Comparison of ENCODE assay signal across 8 cellular contexts in genomic region chr19:35756373-35757230, GRCh38. TPM values are rescaled to one million over a fixed set of nuclear protein-coding genes. Genes with fewer than 3 reads are reported as not detected.
DNase-seq lines count a peak whose midpoint lies in the region; ATAC-seq and TF ChIP-seq lines count a peak whose summit lies in the region.

Gene HSPB6 (minus strand): TSS chr19:35757029. CDS start chr19:35757008, 21 bp downstream.

- H3K27ac Mint-ChIP-seq in T-helper 17 cell: peak within 1 kb of the TSS; percentile 93

- DNase-seq in T-helper 17 cell (no peak), fibroblast of the aortic adventitia (ENCODE audit: low read depth) (peak; percentile 49), omental fat pad (ENCODE audit: low spot score) (no peak), HEK293T (ENCODE audit: extremely low spot score) (no peak), NCI-H345 treated with DMSO at 0.1 percent for 48 hours (lab: John Stamatoyannopoulos, UW; ENCODE audit: unreplicated experiment) (no peak), GM19240 (ENCODE audit: insufficient read length, low spot score) (no peak), DMS153 (lab: John Stamatoyannopoulos, UW) (no peak)

- H3K4me1 ChIP-seq in ES-I3 (ENCODE audit: insufficient read depth, low read length): peaks cover 3% of the 10 kb centered on the region; the same call in 1 of the 2 replicates

- CTCF ChIA-PET in HEK293T (lab: Yijun Ruan, JAX): interaction anchor here (1.0 kb wide), 1 partner anchor 16 kb away, joined by 3 read pairs; no protein-coding TSS in a partner anchor

- no peaks in the 10 kb centered on the region for H3K27me3 Mint-ChIP-seq in T-helper 17 cell

- no peaks in the 10 kb centered on the region for H3K36me3 ChIP-seq in ES-I3 (ENCODE audit: insufficient read depth, low read length)

- no peaks in the 10 kb centered on the region for H3K9me3 ChIP-seq in ES-I3 (ENCODE audit: control insufficient read depth, insufficient read depth, low read length)
- H3K9me3 ChIP-seq in T-helper 17 cell (ENCODE audit: control insufficient read depth, low read length, poor library complexity, severe bottlenecking): no peaks in the 10 kb centered on the region

- POLR2A ChIA-PET in HEK293T (lab: Yijun Ruan, JAX): interaction anchor here (1.3 to 2.5 kb wide), 5 partner anchors 9 to 54 kb away, joined by 3 to 33 read pairs (median 8); partner anchors contain the start of genes LIN37, PSENEN and U2AF1L4

- no peak for TF ChIP-seq CTCF in fibroblast of the aortic adventitia (IDR thresholded peaks at IDR 0.05; ENCODE audit: insufficient read depth, low read length)
- no peak for TF ChIP-seq CTCF in omental fat pad (IDR thresholded peaks at IDR 0.05)

- H3K4me3 Mint-ChIP-seq in T-helper 17 cell: peak within 1 kb of the TSS; percentile 99

- H3K4me3 ChIP-seq in fibroblast of the aortic adventitia (ENCODE audit: low read depth, low read length): peak within 1 kb of the TSS; percentile 91

- H3K4me1 Mint-ChIP-seq in T-helper 17 cell: peaks cover 24% of the 10 kb centered on the region

- H3K9ac ChIP-seq in ES-I3 (ENCODE audit: low read depth, low read length): peak within 1 kb of the TSS; percentile 95

- H3K36me3 Mint-ChIP-seq in T-helper 17 cell (ENCODE audit: low read depth): peaks cover 3% of the 10 kb centered on the region

- no peak for ATAC-seq in T-helper 17 cell
- no peak for ATAC-seq in omental fat pad (ENCODE audit: low FRiP score)

TF ChIP-seq in HEK293T, 16 proteins besides CTCF, POLR2A, EP300 and RAD21:
- TF ChIP-seq SP1 (IDR thresholded peaks at IDR 0.05) (no peak), HDGF (IDR thresholded peaks at IDR 0.05; ENCODE audit: borderline replicate concordance) (no peak), ARNT (IDR thresholded peaks at IDR 0.05) (no peak), LEF1 (IDR thresholded peaks at IDR 0.05; ENCODE audit: borderline replicate concordance) (no peak), NFRKB (IDR thresholded peaks at IDR 0.05) (no peak), SUZ12 (IDR thresholded peaks at IDR 0.05) (no peak), ELF4 (IDR thresholded peaks at IDR 0.05) (no peak), FOXM1 (IDR thresholded peaks at IDR 0.05; ENCODE audit: borderline replicate concordance) (no peak), FOXA1 (IDR thresholded peaks at IDR 0.05) (no peak), BHLHE40 (IDR thresholded peaks at IDR 0.05; ENCODE audit: borderline replicate concordance) (no peak), CTBP1 (IDR thresholded peaks at IDR 0.05; ENCODE audit: borderline replicate concordance) (no peak), L3MBTL2 (conservative IDR thresholded peaks at IDR 0.05) (no peak), ZNF384 (IDR thresholded peaks at IDR 0.05) (no peak), TARDBP (IDR thresholded peaks at IDR 0.05) (no peak), FOXK2 (IDR thresholded peaks at IDR 0.05) (no peak)
- TF ChIP-seq, protein P1, sequence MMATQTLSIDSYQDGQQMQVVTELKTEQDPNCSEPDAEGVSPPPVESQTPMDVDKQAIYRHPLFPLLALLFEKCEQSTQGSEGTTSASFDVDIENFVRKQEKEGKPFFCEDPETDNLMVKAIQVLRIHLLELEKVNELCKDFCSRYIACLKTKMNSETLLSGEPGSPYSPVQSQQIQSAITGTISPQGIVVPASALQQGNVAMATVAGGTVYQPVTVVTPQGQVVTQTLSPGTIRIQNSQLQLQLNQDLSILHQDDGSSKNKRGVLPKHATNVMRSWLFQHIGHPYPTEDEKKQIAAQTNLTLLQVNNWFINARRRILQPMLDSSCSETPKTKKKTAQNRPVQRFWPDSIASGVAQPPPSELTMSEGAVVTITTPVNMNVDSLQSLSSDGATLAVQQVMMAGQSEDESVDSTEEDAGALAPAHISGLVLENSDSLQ (IDR thresholded peaks at IDR 0.05): no peak

RNA-seq across cellular contexts. Expression of gene HSPB6, which starts in this region (rescaled TPM):
- not detected for total RNA-seq in T-helper 17 cell
- total RNA-seq in fibroblast of the aortic adventitia (ENCODE audit: low replicate concordance): 297 and 713 TPM in 2 replicates
- 100 to 1,000 TPM; 107 to 203 (median 128) TPM for total RNA-seq in omental fat pad

Comparison
In these comparisons a context has a peak if more than half of its experiments do, and no peak if none do; other contexts are left out.
1. RNA of gene HSPB6 (total RNA-seq): 297 to 713 TPM in fibroblast of the aortic adventitia and 107 to 203 TPM in omental fat pad; not detected in T-helper 17 cell; every median in the first group is over 100 times any median in the second.